ENCODE assay signal across 15 cellular contexts in the genomic region with DNA sequence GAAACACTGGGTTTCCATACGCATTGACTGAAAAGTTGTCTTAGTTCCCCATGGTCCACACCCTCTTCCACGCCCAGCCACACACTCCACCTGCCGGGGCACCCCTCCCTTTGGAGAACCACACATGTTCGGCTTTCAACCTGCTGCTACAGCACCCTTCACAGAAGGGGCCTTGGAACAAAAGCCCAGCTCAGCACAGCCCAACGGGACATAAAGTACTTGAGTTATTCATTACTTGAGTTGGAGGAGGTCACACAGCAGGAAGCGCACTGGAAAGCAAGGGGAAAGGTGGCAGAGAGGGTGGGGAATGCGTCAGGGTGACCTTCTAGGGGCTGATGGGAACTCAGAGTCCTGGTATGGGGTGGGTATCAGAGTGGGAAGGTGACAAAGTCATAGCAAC. TPM values are rescaled to one million over a fixed set of nuclear protein-coding genes. Genes with fewer than 3 reads are reported as not detected.
DNase-seq lines count a peak whose midpoint lies in the region; ATAC-seq and TF ChIP-seq lines count a peak whose summit lies in the region.
"Had no signal": no experiment of that assay in that cellular context is flagged by ENCODE, and none has a peak within 500 bp of the region (broad histone marks: within the 10 kb centered on the region; RNA-seq: fewer than 3 reads in every experiment).

No MANE protein-coding gene starts in this region.

- peak overlapping the region; percentile 21 to 35 for H3K27ac ChIP-seq in ascending aorta
- H3K27ac ChIP-seq in lung (ENCODE audit: low read depth in 1 of 2, low read length in 1 of 2), result peak overlapping the region; percentile 47 to 78
- H3K27ac ChIP-seq in transverse colon, result peak overlapping the region; percentile 94 to 98 (median 96)

- in situ Hi-C loops in transverse colon (cut with MboI; ENCODE audit: low pct_ligation_motif_present in 1 of 4, low pct_unique_long_range_greater_than_20kb in 1 of 4, low sequenced_read_pairs in 3 of 4), result loop anchor here in 2 of 4 donors (25.0 kb wide), 3 partner anchors 234 to 641 kb away; no protein-coding TSS in a partner anchor

- H3K9me3 ChIP-seq in ascending aorta, result no peaks in the 10 kb centered on the region
- H3K9me3 ChIP-seq in lung (ENCODE audit: control insufficient read depth in 2 of 2, insufficient read depth in 1 of 2, low read length in 1 of 2), result no peaks in the 10 kb centered on the region
- no peaks in the 10 kb centered on the region for H3K9me3 ChIP-seq in transverse colon

- H3K27me3 ChIP-seq in ascending aorta, result no peaks in the 10 kb centered on the region
- no peaks in the 10 kb centered on the region for H3K27me3 ChIP-seq in lung (ENCODE audit: control insufficient read depth, insufficient read depth)
- no peaks in the 10 kb centered on the region for H3K27me3 ChIP-seq in transverse colon

- TF ChIP-seq POLR2A in transverse colon (IDR thresholded peaks at IDR 0.05), result peak; percentile 87

- intact Hi-C loops in ascending aorta (cut with DNase I), result loop anchor here (10.0 kb wide), 2 partner anchors 759 to 879 kb away; partner anchors contain the start of gene SFT2D2
- intact Hi-C loops in transverse colon (cut with DNase I; ENCODE audit: low total_unique reads), result no loop called here

- DNase-seq in NCI-H1417 (lab: John Stamatoyannopoulos, UW) (peak in 2 of 3 experiments; percentile 37 to 93), NCI-H1417 treated with DMSO at 0.1 percent for 48 hours (lab: John Stamatoyannopoulos, UW) (no peak), ascending aorta (ENCODE audit: low spot score in 2 of 2) (no peak), lung (ENCODE audit: low spot score) (peak; percentile 81), transverse colon (peak; percentile 88), kidney glomerular epithelial cell (lab: John Stamatoyannopoulos, UW) (no peak)
- DNase-seq: activated CD4-positive, alpha-beta T cell treated with anti-CD3 and anti-CD28 coated beads, Interleukin-2, amount 50 U/mL, for 48 hours; CD8-positive, alpha-beta memory T cell; naive thymus-derived CD8-positive, alpha-beta T cell; SHP77 treated with DMSO at 0.1 percent for 48 hours; stimulated activated naive B cell treated with anti-CD40 and anti-IgM and Interleukin-4, amounts not matched to agents 10 μg/mL and 1 μg/mL and 100 μg/mL, for 72 hours had no signal

- no peaks in the 10 kb centered on the region for H3K36me3 ChIP-seq in ascending aorta
- H3K36me3 ChIP-seq in lung (ENCODE audit: control insufficient read depth in 2 of 2, insufficient read depth in 2 of 2, low read length in 2 of 2), result no peaks in the 10 kb centered on the region
- H3K36me3 ChIP-seq in transverse colon, result no peaks in the 10 kb centered on the region

- TF ChIP-seq EP300 in transverse colon (IDR thresholded peaks at IDR 0.05; ENCODE audit: low read depth), result peak; percentile 74

- H3K4me1 ChIP-seq in ascending aorta (peaks cover 2 to 5% of the 10 kb centered on the region in 2 donors), lung (ENCODE audit: control insufficient read depth in 2 of 2, insufficient read depth in 2 of 2, low read length in 2 of 2) (no peaks in the 10 kb centered on the region), transverse colon (peaks cover 0 to 46% (median 31%) of the 10 kb centered on the region in 4 donors)

- TF ChIP-seq CTCF in ascending aorta (IDR thresholded peaks at IDR 0.05) (no peak), lung (IDR thresholded peaks at IDR 0.05; ENCODE audit: control extremely low read depth, extremely low read depth) (no peak), transverse colon (IDR thresholded peaks at IDR 0.05) (no peak)

- 62 to 74% methylated on average over 7 of the region's 7 CpGs for WGBS in lung, 2 donors
- 33 to 46% methylated on average over 6 to 7 of the region's 7 CpGs for WGBS in transverse colon (ENCODE audit: low coverage in 1 of 2), 2 donors

- no peak overlapping the region for H3K4me3 ChIP-seq in ascending aorta
- H3K4me3 ChIP-seq in lung, result no peak overlapping the region
- peak overlapping the region in 3 of 4 donors; percentile 27 to 37 (median 35) for H3K4me3 ChIP-seq in transverse colon

- ATAC-seq in lung (ENCODE audit: insufficient read depth, low FRiP score) (no peak), HG02938 (IDR thresholded peaks at IDR 0.05; ENCODE audit: unreplicated experiment) (no peak), HG02571 (IDR thresholded peaks at IDR 0.05; ENCODE audit: unreplicated experiment) (no peak)
- ATAC-seq: activated T-helper 17 cell treated with anti-CD3 and anti-CD28 coated beads, Interleukin-2, amount 50 U/mL, for 72 hours; naive thymus-derived CD8-positive, alpha-beta T cell; sciatic nerve; stimulated activated naive B cell treated with anti-CD40 and anti-IgM and Interleukin-4, amounts not matched to agents 10 μg/mL and 1 μg/mL and 100 μg/mL, for 72 hours had no signal

RNA-seq across cellular contexts. Expression of gene ATP1B1, which starts 3.0 kb away (rescaled TPM):
- total RNA-seq in ascending aorta, result 3.5 TPM
- total RNA-seq in lung, result 100 to 1,000 TPM; 220 to 226 TPM
- polyA plus RNA-seq in lung, result 100 to 1,000 TPM; 105 to 114 TPM
- 100 to 1,000 TPM in 3 of 4 donors, 10 to 100 TPM in 1; 82.8 to 493 (median 375) TPM for total RNA-seq in transverse colon

Comparison
In these comparisons a context has a peak if more than half of its experiments do, and no peak if none do; other contexts are left out.
1. DNase-seq: peak in NCI-H1417 (2 of 3), lung (single experiment) and transverse colon (single experiment); none in NCI-H1417 treated with DMSO at 0.1 percent for 48 hours (single experiment), ascending aorta (0 of 2) and kidney glomerular epithelial cell (single experiment).
2. H3K27ac ChIP-seq: peak in every context shown above with its lines; median percentile 96 in transverse colon; 62 in lung; 28 in ascending aorta.
3. H3K4me3 ChIP-seq: peak in transverse colon (3 of 4); none in ascending aorta (0 of 2) and lung (single experiment).
4. RNA of gene ATP1B1, which starts 3.0 kb away (total RNA-seq): 82.8 to 493 TPM in transverse colon and 220 to 226 TPM in lung; 3.5 TPM in ascending aorta (single experiment); every median in the first group is over 10 times any median in the second.